ENCODE assay signal across 20 cellular contexts in genomic region chr7:21059069-21059468, GRCh38.
"Had no signal": no experiment of that assay in that cellular context is flagged by ENCODE, and none has a peak within 500 bp of the region (broad histone marks: within the 10 kb centered on the region; RNA-seq: fewer than 3 reads in every experiment).

No MANE protein-coding gene starts in this region.

- H3K27ac ChIP-seq: gastroesophageal sphincter, left ventricle myocardium inferior, lower lobe of right lung, pancreas, suprapubic skin, thyroid gland had no signal

- H3K4me2 ChIP-seq: smooth muscle cell had no signal

- H3K27me3 ChIP-seq: gastroesophageal sphincter, suprapubic skin, thyroid gland had no signal

- DNase-seq: effector memory CD8-positive, alpha-beta T cell; glutamatergic neuron; kidney; left cardiac atrium; left ventricle myocardium inferior; lower lobe of right lung; mesenchymal stem cell; naive B cell; occipital lobe; pancreas; right cardiac atrium; stimulated activated CD4-positive, alpha-beta T cell treated with anti-CD3 and anti-CD28 coated beads, Interleukin-4, amount 100 ng/mL, for 1 hour; stimulated activated CD8-positive, alpha-beta memory T cell treated with anti-CD3 and anti-CD28 coated beads, Interleukin-4, amount 100 ng/mL, for 48 hours; stimulated activated naive CD8-positive, alpha-beta T cell treated with anti-CD3 and anti-CD28 coated beads, Interleukin-15, Interleukin-2, amounts not matched to agents 100 U/mL and 50 U/mL, for 24 hours; thyroid gland had no signal

- H3K4me3 ChIP-seq: gastroesophageal sphincter, left ventricle myocardium inferior, lower lobe of right lung, pancreas, smooth muscle cell, suprapubic skin, thyroid gland had no signal

- H3K4me1 ChIP-seq: gastroesophageal sphincter, left ventricle myocardium inferior, lower lobe of right lung, pancreas, suprapubic skin, thyroid gland had no signal

- FAIRE-seq: colon, kidney, pancreas, urothelium cell line had no signal

- H3K9me3 ChIP-seq: gastroesophageal sphincter, lower lobe of right lung, pancreas, thyroid gland had no signal

- H3K36me3 ChIP-seq: gastroesophageal sphincter, left ventricle myocardium inferior, lower lobe of right lung, pancreas, suprapubic skin, thyroid gland had no signal
